Comparison of ENCODE assay signal across 19 cellular contexts in genomic region chr6:20096506-20096905, GRCh38.
DNase-seq lines count a peak whose midpoint lies in the region; ATAC-seq and TF ChIP-seq lines count a peak whose summit lies in the region.
"Had no signal": no experiment of that assay in that cellular context is flagged by ENCODE, and none has a peak within 500 bp of the region (broad histone marks: within the 10 kb centered on the region; RNA-seq: fewer than 3 reads in every experiment).

No MANE protein-coding gene starts in this region.

- H3K27ac ChIP-seq in thoracic aorta (no peak overlapping the region), lower lobe of right lung (no peak overlapping the region)

- no peak overlapping the region for H3K4me3 Mint-ChIP-seq in activated T-helper 1 cell treated with anti-CD3 and anti-CD28 coated beads, Interleukin-12 subunit alpha, Interleukin-12 subunit beta, Interleukin-2, Interleukin-4 antibody, amounts not matched to agents 30 ng/mL and 10 ng/mL and 1 ng/mL, durations not matched to agents 14 hours and 24 hours and 36 hours
- H3K4me3 Mint-ChIP-seq: B cell; CD4-positive, alpha-beta T cell; H9; IgD-negative memory B cell had no signal

- TF ChIP-seq CTCF in thoracic aorta (IDR thresholded peaks at IDR 0.05) (no peak), lower lobe of right lung (IDR thresholded peaks at IDR 0.05) (no peak)

- no peaks in the 10 kb centered on the region for H3K36me3 Mint-ChIP-seq in activated T-helper 1 cell treated with anti-CD3 and anti-CD28 coated beads, Interleukin-12 subunit alpha, Interleukin-12 subunit beta, Interleukin-2, Interleukin-4 antibody, amounts not matched to agents 30 ng/mL and 10 ng/mL and 1 ng/mL, durations not matched to agents 14 hours and 24 hours and 36 hours (ENCODE audit: low read depth)

- ATAC-seq in thoracic aorta (ENCODE audit: insufficient number of reproducible peaks, low FRiP score, low read depth) (peak; percentile 16), lower lobe of right lung (no peak)

- no peak overlapping the region for H3K27ac Mint-ChIP-seq in activated T-helper 1 cell treated with anti-CD3 and anti-CD28 coated beads, Interleukin-12 subunit alpha, Interleukin-12 subunit beta, Interleukin-2, Interleukin-4 antibody, amounts not matched to agents 30 ng/mL and 10 ng/mL and 1 ng/mL, durations not matched to agents 14 hours and 24 hours and 36 hours
- H3K27ac Mint-ChIP-seq: B cell; CD4-positive, alpha-beta T cell; H9 had no signal

- H3K36me3 ChIP-seq in thoracic aorta, result no peaks in the 10 kb centered on the region
- peaks cover 18% of the 10 kb centered on the region for H3K36me3 ChIP-seq in lower lobe of right lung

- H3K9me3 ChIP-seq in thoracic aorta, result no peaks in the 10 kb centered on the region
- no peaks in the 10 kb centered on the region for H3K9me3 ChIP-seq in lower lobe of right lung

- H3K27me3 Mint-ChIP-seq in activated T-helper 1 cell treated with anti-CD3 and anti-CD28 coated beads, Interleukin-12 subunit alpha, Interleukin-12 subunit beta, Interleukin-2, Interleukin-4 antibody, amounts not matched to agents 30 ng/mL and 10 ng/mL and 1 ng/mL, durations not matched to agents 14 hours and 24 hours and 36 hours (ENCODE audit: insufficient read depth), result no peaks in the 10 kb centered on the region
- H3K27me3 Mint-ChIP-seq: B cell; CD4-positive, alpha-beta T cell had no signal

- peaks cover 0 to 10% of the 10 kb centered on the region in 2 donors for H3K4me1 ChIP-seq in thoracic aorta (ENCODE audit: control insufficient read depth in 1 of 2, low read depth in 2 of 2)
- H3K4me1 ChIP-seq in lower lobe of right lung, result no peaks in the 10 kb centered on the region

- H3K27me3 ChIP-seq in thoracic aorta (replicated peaks; ENCODE audit: insufficient read depth), result no peaks in the 10 kb centered on the region
- no peaks in the 10 kb centered on the region for H3K27me3 ChIP-seq in lower lobe of right lung (ENCODE audit: low read depth)

- H3K4me1 Mint-ChIP-seq in activated T-helper 1 cell treated with anti-CD3 and anti-CD28 coated beads, Interleukin-12 subunit alpha, Interleukin-12 subunit beta, Interleukin-2, Interleukin-4 antibody, amounts not matched to agents 30 ng/mL and 10 ng/mL and 1 ng/mL, durations not matched to agents 14 hours and 24 hours and 36 hours (ENCODE audit: low read depth), result no peaks in the 10 kb centered on the region
- H3K4me1 Mint-ChIP-seq: B cell, IgD-negative memory B cell had no signal

- DNase-seq in amygdala (lab: John Stamatoyannopoulos, UW) (peak in 50 of 56 donors; percentile 3 to 90 (median 52)), hippocampal formation (lab: John Stamatoyannopoulos, UW) (peak; percentile 73 to 93), nucleus accumbens (lab: John Stamatoyannopoulos, UW) (peak in 52 of 56 donors; percentile 8 to 87 (median 54)), thoracic aorta (ENCODE audit: low spot score) (no peak), lower lobe of right lung (no peak), germinal center (ENCODE audit: low spot score) (no peak)
- DNase-seq in activated T-helper 1 cell treated with anti-CD3 and anti-CD28 coated beads, Interleukin-12 subunit alpha, Interleukin-12 subunit beta, Interleukin-2, Interleukin-4 antibody, amounts not matched to agents 30 ng/mL and 10 ng/mL and 1 ng/mL, durations not matched to agents 14 hours and 24 hours and 36 hours (ENCODE audit: low spot score), result no peak
- DNase-seq: CD4-positive, alpha-beta T cell; DMS79 treated with DMSO at 0.1 percent for 48 hours; H9; Kasumi-1; MM.1S; NCI-H1092 treated with DMSO at 0.1 percent for 48 hours; NCI-H187; NCI-H526 treated with DMSO at 0.1 percent for 48 hours; NK-92 treated with Interleukin-12 subunit alpha and Interleukin-12 subunit beta, amount 100 ng/mL, for 24 hours; RPMI8226 had no signal

- H3K9me3 Mint-ChIP-seq in activated T-helper 1 cell treated with anti-CD3 and anti-CD28 coated beads, Interleukin-12 subunit alpha, Interleukin-12 subunit beta, Interleukin-2, Interleukin-4 antibody, amounts not matched to agents 30 ng/mL and 10 ng/mL and 1 ng/mL, durations not matched to agents 14 hours and 24 hours and 36 hours, result no peaks in the 10 kb centered on the region
- H3K9me3 Mint-ChIP-seq: CD4-positive, alpha-beta T cell; H9; IgD-negative memory B cell had no signal

- intact Hi-C loops in activated T-helper 1 cell treated with anti-CD3 and anti-CD28 coated beads, Interleukin-12 subunit alpha, Interleukin-12 subunit beta, Interleukin-2, Interleukin-4 antibody, amounts not matched to agents 30 ng/mL and 10 ng/mL and 1 ng/mL, durations not matched to agents 14 hours and 24 hours and 36 hours (cut with micrococcal nuclease), result no loop called here
- intact Hi-C loops in lower lobe of right lung (cut with DNase I), result no loop called here

- H3K4me3 ChIP-seq in thoracic aorta, result no peak overlapping the region
- no peak overlapping the region for H3K4me3 ChIP-seq in lower lobe of right lung

Comparison
In these comparisons a context has a peak if more than half of its experiments do, and no peak if none do; other contexts are left out.
1. DNase-seq: peak in amygdala (50 of 56), hippocampal formation (2 of 2) and nucleus accumbens (52 of 56); none in thoracic aorta (single experiment), activated T-helper 1 cell treated with anti-CD3 and anti-CD28 coated beads, Interleukin-12 subunit alpha, Interleukin-12 subunit beta, Interleukin-2, Interleukin-4 antibody, amounts not matched to agents 30 ng/mL and 10 ng/mL and 1 ng/mL, durations not matched to agents 14 hours and 24 hours and 36 hours (single experiment), lower lobe of right lung (single experiment) and germinal center (single experiment).